In the genomic region with DNA sequence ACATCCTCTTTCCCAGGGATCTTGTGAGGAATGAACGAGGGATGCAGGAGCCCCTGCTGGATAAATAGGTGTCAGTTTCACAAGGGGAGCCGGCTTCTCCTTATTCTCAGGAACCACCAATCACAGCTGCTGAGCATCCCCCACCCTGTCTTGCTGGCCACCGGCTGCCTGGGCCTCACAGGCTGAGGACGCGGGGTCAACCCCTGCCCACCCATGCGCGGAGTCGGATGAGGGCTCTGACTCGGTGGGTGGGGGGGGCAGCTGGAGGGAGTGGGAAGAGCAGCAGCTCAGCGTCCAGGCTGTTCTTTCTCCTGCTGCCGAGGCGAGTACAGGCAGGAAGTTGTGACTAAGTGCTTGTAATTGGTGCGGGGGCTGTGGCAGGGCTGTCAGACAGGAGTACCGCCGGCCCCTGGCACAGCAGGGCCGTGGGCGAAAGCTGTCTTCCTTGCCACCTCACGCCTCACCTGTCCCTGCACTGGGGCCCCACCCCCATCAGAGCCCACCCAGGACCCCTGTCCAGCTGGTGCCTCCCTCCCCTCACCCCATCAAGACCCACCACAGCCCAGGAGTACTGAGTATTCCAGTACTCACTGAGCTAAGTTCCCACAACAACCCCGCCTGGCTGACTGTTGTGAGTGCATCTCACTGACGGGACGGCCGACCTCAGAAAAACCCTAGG, we compare ENCODE assay signal across 10 cellular contexts. TPM values are rescaled to one million over a fixed set of nuclear protein-coding genes. Genes with fewer than 3 reads are reported as not detected.
A peak's percentile ranks its signal among the peaks of the same experiment; 100 is the strongest.
DNase-seq lines count a peak whose midpoint lies in the region; ATAC-seq and TF ChIP-seq lines count a peak whose summit lies in the region.
"Had no signal": no experiment of that assay in that cellular context is flagged by ENCODE, and none has a peak within 500 bp of the region (broad histone marks: within the 10 kb centered on the region; RNA-seq: fewer than 3 reads in every experiment).

No MANE protein-coding gene starts in this region.

- H3K79me2 ChIP-seq in mammary epithelial cell (ENCODE audit: insufficient read depth, low read length) = no peaks in the 10 kb centered on the region

- peak overlapping the region; percentile 89 for H2AFZ ChIP-seq in mammary epithelial cell (ENCODE audit: low read depth, low read length)

- H3K4me2 ChIP-seq in mammary epithelial cell (ENCODE audit: insufficient read depth, low read depth, low read length) = peak overlapping the region; percentile 92

- BruUV-seq in mammary epithelial cell (replicated peaks; lab: Mats Ljungman, UMichigan) = no TSS peak

- H3K36me3 ChIP-seq in mammary epithelial cell (ENCODE audit: insufficient read depth, low read length) = no peaks in the 10 kb centered on the region

- H3K9me3 ChIP-seq in CD4-positive, alpha-beta T cell (ENCODE audit: control insufficient read depth, low read length) = no peaks in the 10 kb centered on the region
- H3K9me3 ChIP-seq in mammary epithelial cell (replicated peaks; ENCODE audit: insufficient read depth, low read length) = no peaks in the 10 kb centered on the region

- peak overlapping the region; percentile 28 for H3K9ac ChIP-seq in mammary epithelial cell (ENCODE audit: insufficient read depth, low read length)

- no peak for TF ChIP-seq CTCF in CD4-positive, alpha-beta T cell (IDR thresholded peaks at IDR 0.05)
- no peak for TF ChIP-seq CTCF in activated B cell treated with CpG ODN at 0.5 μM for 24 hours (IDR thresholded peaks at IDR 0.05)
- no peak for TF ChIP-seq CTCF in mammary epithelial cell (conservative IDR thresholded peaks at IDR 0.05 in 1 of 2, IDR thresholded peaks at IDR 0.05 in 1 of 2; ENCODE audit: extremely low read depth in 1 of 2, insufficient read depth in 1 of 2, low read depth in 1 of 2, low read length in 2 of 2)

- no peaks in the 10 kb centered on the region for H3K27me3 Mint-ChIP-seq in CD4-positive, alpha-beta T cell
- peaks cover 5% of the 10 kb centered on the region for H3K27me3 Mint-ChIP-seq in activated B cell treated with CpG ODN at 0.5 μM for 24 hours
- peaks cover 5 to 20% of the 10 kb centered on the region in 2 donors for H3K27me3 Mint-ChIP-seq in stimulated activated naive B cell treated with anti-CD40 and anti-IgM and Interleukin-4, amounts not matched to agents 10 μg/mL and 1 μg/mL and 100 μg/mL, for 72 hours

- no peaks in the 10 kb centered on the region for H3K27me3 ChIP-seq in CD4-positive, alpha-beta T cell (ENCODE audit: control insufficient read depth, insufficient read depth, low read length)
- H3K27me3 ChIP-seq in mammary epithelial cell (ENCODE audit: insufficient read depth, low read length) = no peaks in the 10 kb centered on the region

- in situ Hi-C loops in mammary epithelial cell (cut with MboI; ENCODE audit: low sequenced_read_pairs in 2 of 2) = no loop called here

- no peaks in the 10 kb centered on the region for H3K9me3 Mint-ChIP-seq in CD4-positive, alpha-beta T cell
- no peaks in the 10 kb centered on the region for H3K9me3 Mint-ChIP-seq in activated B cell treated with CpG ODN at 0.5 μM for 24 hours
- H3K9me3 Mint-ChIP-seq in stimulated activated naive B cell treated with anti-CD40 and anti-IgM and Interleukin-4, amounts not matched to agents 10 μg/mL and 1 μg/mL and 100 μg/mL, for 72 hours = no peaks in the 10 kb centered on the region

- DNase-seq in CD4-positive, alpha-beta T cell = peak in 8 of 10 experiments; percentile 28 to 59 (median 46)
- DNase-seq in KG1 (lab: John Stamatoyannopoulos, UW) (peak; percentile 33), activated B cell treated with CpG ODN at 0.5 μM for 24 hours (no peak), mammary epithelial cell (peak; percentile 86), myocyte (ENCODE audit: low read depth) (peak; percentile 47), NCI-H187 treated with DMSO at 0.1 percent for 48 hours (lab: John Stamatoyannopoulos, UW) (no peak)
- DNase-seq in stimulated activated naive B cell treated with anti-CD40 and anti-IgM and Interleukin-4, amounts not matched to agents 10 μg/mL and 1 μg/mL and 100 μg/mL, for 72 hours = no peak
- DNase-seq: right cardiac atrium had no signal

- H3K4me1 ChIP-seq in mammary epithelial cell (ENCODE audit: insufficient read depth, low read length) = peaks cover 46% of the 10 kb centered on the region

- peak; percentile 81 for ATAC-seq in CD4-positive, alpha-beta T cell (ENCODE audit: poor library complexity)
- ATAC-seq in activated B cell treated with CpG ODN at 0.5 μM for 24 hours (ENCODE audit: low read depth) = peak; percentile 52
- ATAC-seq in stimulated activated naive B cell treated with anti-CD40 and anti-IgM and Interleukin-4, amounts not matched to agents 10 μg/mL and 1 μg/mL and 100 μg/mL, for 72 hours (replicated peaks) = peak; percentile 81 to 87
- no peak for ATAC-seq in HG03045 (IDR thresholded peaks at IDR 0.05; ENCODE audit: unreplicated experiment)

- H3K4me1 Mint-ChIP-seq in CD4-positive, alpha-beta T cell (ENCODE audit: low read depth) = peaks cover 12% of the 10 kb centered on the region
- H3K4me1 Mint-ChIP-seq in activated B cell treated with CpG ODN at 0.5 μM for 24 hours = peaks cover 8% of the 10 kb centered on the region
- peaks cover 10 to 13% of the 10 kb centered on the region in 2 donors for H3K4me1 Mint-ChIP-seq in stimulated activated naive B cell treated with anti-CD40 and anti-IgM and Interleukin-4, amounts not matched to agents 10 μg/mL and 1 μg/mL and 100 μg/mL, for 72 hours

- WGBS in mammary epithelial cell (ENCODE audit: low coverage, missing lambda C conversion rate) = 3% methylated on average over 3 of the region's 22 CpGs

- H4K20me1 ChIP-seq in mammary epithelial cell (ENCODE audit: insufficient read depth, low read length) = no peaks in the 10 kb centered on the region

- intact Hi-C loops in CD4-positive, alpha-beta T cell (cut with DNase I, micrococcal nuclease) = no loop called here
- intact Hi-C loops in activated B cell treated with CpG ODN at 0.5 μM for 24 hours (cut with micrococcal nuclease) (no loop called here), mammary epithelial cell (cut with micrococcal nuclease) (no loop called here)

- POLR2A ChIA-PET in CD4-positive, alpha-beta T cell (lab: Charles Lee) = no interaction called here
- POLR2A ChIA-PET in activated B cell treated with CpG ODN at 0.5 μM for 24 hours (lab: Charles Lee) = no interaction called here

- H3K27ac ChIP-seq in CD4-positive, alpha-beta T cell (ENCODE audit: low read depth, low read length) = no peak overlapping the region
- H3K27ac ChIP-seq in mammary epithelial cell (ENCODE audit: insufficient read depth, low read depth, low read length) = no peak overlapping the region
- H3K27ac ChIP-seq: HL-60 had no signal

- dilution Hi-C loops in mammary epithelial cell (cut with HindIII; ENCODE audit: low sequenced_read_pairs) = no loop called here

- peak overlapping the region in 2 of 3 experiments; percentile 23 to 28 for H3K4me3 ChIP-seq in mammary epithelial cell (replicated peaks in 1 of 3; ENCODE audit: insufficient read depth in 1 of 3, low read depth in 2 of 3, low read length in 3 of 3)

- no peaks in the 10 kb centered on the region for H3K36me3 Mint-ChIP-seq in CD4-positive, alpha-beta T cell (ENCODE audit: low read depth)
- H3K36me3 Mint-ChIP-seq in activated B cell treated with CpG ODN at 0.5 μM for 24 hours (ENCODE audit: low read depth) = no peaks in the 10 kb centered on the region
- no peaks in the 10 kb centered on the region for H3K36me3 Mint-ChIP-seq in stimulated activated naive B cell treated with anti-CD40 and anti-IgM and Interleukin-4, amounts not matched to agents 10 μg/mL and 1 μg/mL and 100 μg/mL, for 72 hours

- H3K4me3 Mint-ChIP-seq in CD4-positive, alpha-beta T cell = peak overlapping the region; percentile 51
- H3K4me3 Mint-ChIP-seq in activated B cell treated with CpG ODN at 0.5 μM for 24 hours = no peak overlapping the region
- peak overlapping the region in 1 of 2 donors; percentile 51 for H3K4me3 Mint-ChIP-seq in stimulated activated naive B cell treated with anti-CD40 and anti-IgM and Interleukin-4, amounts not matched to agents 10 μg/mL and 1 μg/mL and 100 μg/mL, for 72 hours

- H3K27ac Mint-ChIP-seq in CD4-positive, alpha-beta T cell = no peak overlapping the region
- H3K27ac Mint-ChIP-seq in activated B cell treated with CpG ODN at 0.5 μM for 24 hours = no peak overlapping the region
- no peak overlapping the region for H3K27ac Mint-ChIP-seq in stimulated activated naive B cell treated with anti-CD40 and anti-IgM and Interleukin-4, amounts not matched to agents 10 μg/mL and 1 μg/mL and 100 μg/mL, for 72 hours

- CTCF ChIA-PET in CD4-positive, alpha-beta T cell (lab: Charles Lee) = interaction anchor here (0.6 kb wide), 1 partner anchor 94 kb away, joined by 4 read pairs; no protein-coding TSS in a partner anchor
- CTCF ChIA-PET in activated B cell treated with CpG ODN at 0.5 μM for 24 hours (lab: Charles Lee) = no interaction called here
- CTCF ChIA-PET in mammary epithelial cell (lab: Charles Lee; ENCODE audit: low non-redundant PET) = no interaction called here

RNA-seq across cellular contexts. Expression of gene DPEP1, which starts 11.0 kb away (rescaled TPM):
- total RNA-seq in CD4-positive, alpha-beta T cell = not detected
- total RNA-seq in activated B cell treated with CpG ODN at 0.5 μM for 24 hours (not detected in 2 replicates), mammary epithelial cell (not detected), myocyte (not detected in 2 replicates)
- polyA plus RNA-seq in mammary epithelial cell = not detected
- not detected for polyA minus RNA-seq in mammary epithelial cell
- not detected for polyA plus RNA-seq in myocyte (2012)

RNA-seq across cellular contexts. Expression of gene CPNE7, which starts 26.9 kb away (rescaled TPM):
- total RNA-seq in CD4-positive, alpha-beta T cell = 1 to 10 TPM; 1.0 to 1.3 TPM
- total RNA-seq in activated B cell treated with CpG ODN at 0.5 μM for 24 hours = 2.0 and 2.7 TPM in 2 replicates
- total RNA-seq in mammary epithelial cell = 1 to 10 TPM in 1 of 2 donors, not detected in 1; 2.1 TPM
- 1.2 TPM for polyA plus RNA-seq in mammary epithelial cell
- polyA minus RNA-seq in mammary epithelial cell = 18.1 TPM
- 8.1 and 10.8 TPM in 2 replicates for total RNA-seq in myocyte
- polyA plus RNA-seq in myocyte (2012) = 2.4 TPM
- total RNA-seq: right cardiac atrium had no signal
- polyA plus RNA-seq: right cardiac atrium had no signal

RNA-seq across cellular contexts. Expression of gene RPL13, which starts 41.9 kb away (rescaled TPM):
- 1,000 to 10,000 TPM; 4,971 to 5,051 TPM for total RNA-seq in CD4-positive, alpha-beta T cell
- 3,566 and 4,063 TPM in 2 replicates for total RNA-seq in activated B cell treated with CpG ODN at 0.5 μM for 24 hours
- 1,000 to 10,000 TPM; 1,876 to 2,450 TPM for total RNA-seq in mammary epithelial cell
- polyA plus RNA-seq in mammary epithelial cell = 2,937 TPM
- polyA minus RNA-seq in mammary epithelial cell = 730 TPM
- 4,195 and 7,550 TPM in 2 replicates for total RNA-seq in myocyte
- 2,114 TPM for polyA plus RNA-seq in myocyte (2012)

RNA-seq across cellular contexts. Expression of gene CHMP1A, which starts 55.1 kb away (rescaled TPM):
- 10 to 100 TPM; 54.7 to 55.9 TPM for total RNA-seq in CD4-positive, alpha-beta T cell
- 89.8 and 98.7 TPM in 2 replicates for total RNA-seq in activated B cell treated with CpG ODN at 0.5 μM for 24 hours
- total RNA-seq in mammary epithelial cell = 100 to 1,000 TPM in 1 of 2 donors, 10 to 100 TPM in 1; 99.1 to 104 TPM
- polyA plus RNA-seq in mammary epithelial cell = 94.9 TPM
- 53.5 TPM for polyA minus RNA-seq in mammary epithelial cell
- total RNA-seq in myocyte = 60.6 and 74.7 TPM in 2 replicates
- polyA plus RNA-seq in myocyte (2012) = 76.3 TPM

RNA-seq across cellular contexts. Expression of gene SPATA33, which starts 55.2 kb away (rescaled TPM):
- total RNA-seq in CD4-positive, alpha-beta T cell = 1 to 10 TPM; 4.4 to 7.1 TPM
- total RNA-seq in activated B cell treated with CpG ODN at 0.5 μM for 24 hours (8.5 TPM in 2 replicates), mammary epithelial cell (10 to 100 TPM in 1 of 2 donors, 1 to 10 TPM in 1; 2.2 to 11.2 TPM), myocyte (4.1 and 7.1 TPM in 2 replicates)
- 6.4 TPM for polyA plus RNA-seq in mammary epithelial cell
- 3.5 TPM for polyA minus RNA-seq in mammary epithelial cell
- polyA plus RNA-seq in myocyte (2012) = 6.3 TPM

Comparison
In these comparisons a context has a peak if more than half of its experiments do, and no peak if none do; other contexts are left out.
1. DNase-seq: peak in CD4-positive, alpha-beta T cell (8 of 10), KG1 (single experiment), mammary epithelial cell (single experiment) and myocyte (single experiment); none in activated B cell treated with CpG ODN at 0.5 μM for 24 hours (single experiment), stimulated activated naive B cell treated with anti-CD40 and anti-IgM and Interleukin-4, amounts not matched to agents 10 μg/mL and 1 μg/mL and 100 μg/mL, for 72 hours (single experiment) and NCI-H187 treated with DMSO at 0.1 percent for 48 hours (single experiment).